9 cellular contexts compared by ENCODE assay signal in the genomic region with DNA sequence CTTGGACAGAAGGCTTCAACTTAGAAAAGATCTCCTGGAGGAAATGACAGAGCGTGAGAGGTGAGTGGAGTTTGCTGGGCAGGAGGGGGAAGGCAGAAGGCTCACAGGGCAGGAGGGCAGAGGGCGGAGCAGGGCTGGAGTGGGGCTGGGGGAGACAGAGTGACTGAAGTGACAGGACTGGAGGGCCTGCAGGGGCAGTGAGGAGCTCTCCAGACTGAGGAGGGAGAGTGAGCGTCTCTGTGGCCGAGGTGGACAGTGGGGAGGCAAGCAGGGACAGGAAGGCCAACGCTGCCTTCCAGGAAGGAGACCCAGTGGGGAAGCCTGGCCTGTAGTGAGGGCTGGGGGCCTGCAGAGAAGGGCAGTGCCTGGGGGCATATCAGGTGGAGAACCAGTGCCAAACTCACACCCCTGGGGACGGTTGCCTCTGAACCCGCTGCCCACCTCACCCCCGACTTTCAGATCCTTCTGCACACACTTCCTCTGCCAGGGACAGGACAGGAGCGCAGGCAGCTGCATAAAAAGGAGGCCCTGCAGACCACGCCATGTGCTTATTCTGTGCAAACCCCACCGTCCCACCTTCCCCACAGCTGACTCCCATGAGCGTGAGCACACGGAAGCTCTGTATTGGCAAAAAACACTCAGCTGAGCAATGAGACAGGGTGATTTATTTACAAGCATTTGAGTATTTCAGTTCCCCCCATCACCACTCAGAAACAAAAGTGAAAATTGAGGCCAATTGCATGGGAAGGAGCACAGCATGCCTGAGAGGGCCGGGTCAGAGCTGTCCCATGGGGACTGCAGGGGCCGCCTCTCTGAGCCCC.
DNase-seq lines count a peak whose midpoint lies in the region; ATAC-seq and FAIRE-seq lines count a peak whose summit lies in the region.
"Had no signal": no experiment of that assay in that cellular context is flagged by ENCODE, and none has a peak within 500 bp of the region (broad histone marks: within the 10 kb centered on the region; RNA-seq: fewer than 3 reads in every experiment).

No MANE protein-coding gene starts in this region.

- H3K27me3 ChIP-seq in small intestine (ENCODE audit: control insufficient read depth in 2 of 2, insufficient read depth in 2 of 2, low read length in 2 of 2) (no peaks in the 10 kb centered on the region), SJCRH30 (no peaks in the 10 kb centered on the region)

- DNase-seq in GM19240 (ENCODE audit: insufficient read length, low spot score) = peak; percentile 73
- DNase-seq in small intestine = no peak
- no peak for DNase-seq in posterior vena cava (ENCODE audit: low spot score)
- no peak for DNase-seq in SJCRH30
- no peak for DNase-seq in activated CD4-positive, alpha-beta T cell treated with anti-CD3 and anti-CD28 coated beads, Interleukin-2, amount 50 U/mL, for 1 hour

- H3K9me3 ChIP-seq in small intestine (ENCODE audit: control insufficient read depth, low read depth) = no peaks in the 10 kb centered on the region
- H3K9me3 ChIP-seq in SJCRH30 (replicated peaks) = no peaks in the 10 kb centered on the region

- FAIRE-seq in small intestine (lab: Jason Lieb, UNC) = no peak

- H3K4me3 ChIP-seq in GM08714 (ENCODE audit: low read length) (peak overlapping the region; percentile 5; the same call in 1 of the 2 replicates), small intestine (ENCODE audit: low read depth in 1 of 2, low read length in 2 of 2) (no peak overlapping the region), SJCRH30 (no peak overlapping the region)

- peaks cover 49% of the 10 kb centered on the region for H3K4me1 Mint-ChIP-seq in activated naive CD8-positive, alpha-beta T cell (ENCODE audit: low read depth)

- H3K9me3 Mint-ChIP-seq in activated naive CD8-positive, alpha-beta T cell (ENCODE audit: low read depth) = no peaks in the 10 kb centered on the region

- WGBS in small intestine, 3 donors = 82 to 95% (median 94%) methylated on average over 15 of the region's 15 CpGs

- H3K36me3 ChIP-seq in small intestine (ENCODE audit: control insufficient read depth in 2 of 2, insufficient read depth in 2 of 2, low read length in 2 of 2) (no peaks in the 10 kb centered on the region), SJCRH30 (no peaks in the 10 kb centered on the region)

- H3K36me3 Mint-ChIP-seq in activated naive CD8-positive, alpha-beta T cell = peaks cover 18% of the 10 kb centered on the region

- H3K27me3 Mint-ChIP-seq in activated naive CD8-positive, alpha-beta T cell = no peaks in the 10 kb centered on the region

- H3K27ac ChIP-seq in small intestine (ENCODE audit: low read depth in 1 of 2, low read length in 1 of 2) = no peak overlapping the region
- no peak overlapping the region for H3K27ac ChIP-seq in SJCRH30
- H3K27ac ChIP-seq: KMS-11 had no signal

- peak; percentile 70 for ATAC-seq in HG02970 (IDR thresholded peaks at IDR 0.05; ENCODE audit: low FRiP score, unreplicated experiment)

- intact Hi-C loops in posterior vena cava (cut with DNase I) = loop anchor here in 1 of 2 donors (10.0 kb wide), 1 partner anchor 177 kb away; no protein-coding TSS in a partner anchor

- peak overlapping the region; percentile 21 for H3K4me3 Mint-ChIP-seq in activated naive CD8-positive, alpha-beta T cell

- H3K27ac Mint-ChIP-seq in activated naive CD8-positive, alpha-beta T cell = peak overlapping the region; percentile 86

- no peaks in the 10 kb centered on the region for H3K4me1 ChIP-seq in small intestine (ENCODE audit: control insufficient read depth in 2 of 2, insufficient read depth in 1 of 2, low read depth in 1 of 2, low read length in 1 of 2)
- H3K4me1 ChIP-seq in SJCRH30 = no peaks in the 10 kb centered on the region
